ENCODE assay signal across 8 cellular contexts in the genomic region with DNA sequence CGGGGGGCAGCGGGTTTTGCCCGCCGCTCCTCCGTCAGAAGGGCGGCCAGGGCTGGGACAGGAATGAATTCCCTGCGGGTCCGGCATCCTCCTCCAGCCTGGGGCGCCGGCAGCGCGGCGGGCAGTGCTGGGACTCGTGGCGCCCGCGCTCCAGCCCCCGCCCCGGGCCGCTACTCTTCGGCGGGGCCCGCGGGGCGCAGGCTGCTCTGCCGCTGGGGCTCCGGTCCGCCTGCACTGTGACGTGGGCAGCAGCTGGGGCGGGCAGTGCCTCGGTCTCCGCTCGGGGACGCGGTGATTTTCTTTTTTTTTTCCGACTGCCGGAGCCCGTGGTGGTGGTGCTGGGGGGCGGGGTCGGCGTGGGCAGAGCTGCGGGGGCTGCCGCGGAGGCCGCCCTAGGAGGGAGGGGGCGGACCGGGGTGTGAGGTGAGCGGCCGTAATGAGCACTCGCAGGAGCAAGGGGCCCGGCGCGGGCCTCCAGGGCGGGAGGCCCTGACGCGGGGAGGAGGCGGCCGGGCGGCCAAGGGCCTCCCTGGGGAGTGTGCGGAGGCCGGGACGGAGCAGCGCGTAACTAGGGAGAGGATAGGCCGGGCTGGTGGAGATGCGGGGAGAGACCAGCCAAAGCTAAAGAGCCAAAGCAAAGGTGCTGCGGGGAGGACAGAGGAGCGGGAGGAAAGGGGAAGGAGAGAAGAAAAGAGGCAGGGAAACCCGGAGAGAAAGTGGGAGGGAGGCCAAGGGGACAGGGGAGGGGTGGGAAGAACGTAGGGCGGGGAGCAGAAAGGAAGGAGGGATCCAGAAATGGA.
DNase-seq lines count a peak whose midpoint lies in the region; ATAC-seq, FAIRE-seq and TF ChIP-seq lines count a peak whose summit lies in the region.

No MANE protein-coding gene starts in this region.

- H3K9me3 ChIP-seq in endothelial cell of umbilical vein (replicated peaks; ENCODE audit: control insufficient read depth, insufficient read depth, low read length) = no peaks in the 10 kb centered on the region

- H3K4me3 Mint-ChIP-seq in memory B cell = peak overlapping the region; percentile 85

- peak overlapping the region; percentile 71 for H3K9ac ChIP-seq in endothelial cell of umbilical vein (replicated peaks; ENCODE audit: extremely low read depth, insufficient read depth, low read length)

- peak; percentile 44 for ATAC-seq in memory B cell (ENCODE audit: low read depth)
- no peak for ATAC-seq in HG02938 (IDR thresholded peaks at IDR 0.05; ENCODE audit: unreplicated experiment)

- FAIRE-seq in H54 (lab: Jason Lieb, UNC) (no peak), endothelial cell of umbilical vein (lab: Jason Lieb, UNC) (peak; percentile 56)

- H3K36me3 ChIP-seq in endothelial cell of umbilical vein (ENCODE audit: control insufficient read depth in 2 of 2, extremely low read depth in 1 of 2, insufficient read depth in 2 of 2, low read length in 2 of 2) = no peaks in the 10 kb centered on the region

- H3K27me3 ChIP-seq in endothelial cell of umbilical vein (ENCODE audit: control insufficient read depth in 2 of 2, insufficient read depth in 2 of 2, low read length in 2 of 2) = peaks cover 0 to 6% of the 10 kb centered on the region in 2 experiments

- H3K27me3 Mint-ChIP-seq in memory B cell = peaks cover 20% of the 10 kb centered on the region

- DNase-seq in AG09309 (ENCODE audit: low read depth) (no peak), H54 (ENCODE audit: insufficient read length, low spot score) (peak; percentile 48), NCI-H460 (ENCODE audit: extremely low read depth, low read depth) (peak; percentile 34), activated T-cell treated with anti-CD3 and anti-CD28 coated beads for 1 hour (ENCODE audit: low read depth) (peak; percentile 10), endothelial cell of umbilical vein (ENCODE audit: low read depth, low spot score) (peak; percentile 80), memory B cell (ENCODE audit: low spot score in 2 of 2) (peak in 1 of 2 donors; percentile 52)
- peak; percentile 12 to 30 for DNase-seq in stimulated activated CD8-positive, alpha-beta memory T cell treated with anti-CD3 and anti-CD28 coated beads, Interleukin-2, amount 100 ng/mL, for 48 hours (ENCODE audit: low read depth in 2 of 2)

- no peaks in the 10 kb centered on the region for H3K9me1 ChIP-seq in endothelial cell of umbilical vein (replicated peaks; ENCODE audit: control insufficient read depth, extremely low read depth, insufficient read depth, low read length)

- no peaks in the 10 kb centered on the region for H3K79me2 ChIP-seq in endothelial cell of umbilical vein (ENCODE audit: control insufficient read depth, insufficient read depth, low read length)

- TF ChIP-seq POLR2A in H54 (IDR thresholded peaks at IDR 0.05; ENCODE audit: low read depth, low read length) = peak; percentile 46
- no peak for TF ChIP-seq POLR2A in endothelial cell of umbilical vein (IDR thresholded peaks at IDR 0.05; ENCODE audit: low read depth, low read length)

- intact Hi-C loops in endothelial cell of umbilical vein (cut with micrococcal nuclease) = loop anchor here (1.0 to 5.0 kb wide), 7 partner anchors 18 to 911 kb away; partner anchors contain the start of genes USP47 and ZBED5

- H3K4me1 Mint-ChIP-seq in memory B cell = peaks cover 13% of the 10 kb centered on the region

- peak overlapping the region; percentile 60 for H3K27ac Mint-ChIP-seq in memory B cell

- no peaks in the 10 kb centered on the region for H3K36me3 Mint-ChIP-seq in memory B cell

- no peaks in the 10 kb centered on the region for H4K20me1 ChIP-seq in endothelial cell of umbilical vein (replicated peaks; ENCODE audit: control insufficient read depth, extremely low read depth, insufficient read depth, low read length)

- H3K27ac ChIP-seq in endothelial cell of umbilical vein (ENCODE audit: insufficient read depth, low read depth, low read length) = peak overlapping the region; percentile 35

- CTCF ChIA-PET in endothelial cell of umbilical vein (lab: Charles Lee) = interaction anchor here (0.6 to 2.8 kb wide), 15 partner anchors 12 to 868 kb away, joined by 3 to 22 read pairs (median 6); partner anchors contain the start of gene ZBED5

- H3K4me1 ChIP-seq in endothelial cell of umbilical vein (ENCODE audit: control insufficient read depth, extremely low read depth, insufficient read depth, low read length) = peaks cover 12% of the 10 kb centered on the region

- H3K9me3 Mint-ChIP-seq in memory B cell = no peaks in the 10 kb centered on the region

- POLR2A ChIA-PET in endothelial cell of umbilical vein (lab: Charles Lee) = interaction anchor here (0.7 to 2.4 kb wide), 8 partner anchors 10 to 1446 kb away, joined by 3 to 37 read pairs (median 5); partner anchors contain the start of genes EIF4G2 and ZBED5

- no TSS peak for BruUV-seq in endothelial cell of umbilical vein (replicated peaks; lab: Mats Ljungman, UMichigan)

- peak overlapping the region; percentile 69 for H3K4me3 ChIP-seq in AG09309 (ENCODE audit: control insufficient read depth, low read depth, low read length)
- H3K4me3 ChIP-seq in endothelial cell of umbilical vein (replicated peaks in 1 of 3; ENCODE audit: insufficient read depth in 1 of 3, low read depth in 1 of 3, low read length in 3 of 3) = peak overlapping the region; percentile 36 to 78 (median 66)

- dilution Hi-C loops in endothelial cell of umbilical vein (cut with MboI; ENCODE audit: extremely low pct_ligation_motif_present, low sequenced_read_pairs) = no loop called here

- TF ChIP-seq CTCF in AG09309 (IDR thresholded peaks at IDR 0.05; ENCODE audit: control insufficient read depth, insufficient read depth, low read depth, low read length, missing control alignments) (no peak), endothelial cell of umbilical vein (IDR thresholded peaks at IDR 0.05; ENCODE audit: extremely low read depth in 1 of 2, insufficient read depth in 1 of 2, low read depth in 1 of 2, low read length in 2 of 2) (no peak)

- peak overlapping the region; percentile 94 for H2AFZ ChIP-seq in endothelial cell of umbilical vein (ENCODE audit: low read depth, low read length)

- peak overlapping the region; percentile 72 for H3K4me2 ChIP-seq in endothelial cell of umbilical vein (ENCODE audit: insufficient read depth, low read length)

TF ChIP-seq in endothelial cell of umbilical vein, 7 proteins besides CTCF, POLR2A, EP300 and RAD21:
- no peak for TF ChIP-seq GATA2 (IDR thresholded peaks at IDR 0.05; ENCODE audit: insufficient read depth, insufficient read length, low read depth, low read length)
